1 cellular context compared by ENCODE assay signal in the genomic region with DNA sequence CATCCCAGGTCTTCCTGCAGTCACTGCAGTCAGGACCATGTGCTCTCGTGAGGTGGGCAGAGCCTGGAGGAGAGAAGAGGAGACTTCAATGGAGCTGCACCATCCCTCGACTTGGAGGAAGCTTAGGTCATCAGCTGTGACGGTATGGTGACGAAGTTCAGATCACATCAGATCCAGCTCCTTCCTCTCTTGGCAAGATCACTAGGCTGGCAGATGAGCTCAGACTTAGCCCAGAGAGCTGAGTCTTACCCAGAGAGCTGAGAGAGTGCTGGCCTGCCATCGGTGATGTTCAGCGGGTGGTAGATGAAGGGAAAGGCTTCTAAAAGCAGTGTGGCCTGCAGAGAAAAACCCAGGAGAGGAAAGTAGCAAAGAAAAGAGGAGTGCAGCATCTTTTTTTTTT.
TF ChIP-seq lines count a peak whose summit lies in the region.

No MANE protein-coding gene starts in this region.

TF ChIP-seq in HepG2, 621 proteins besides CTCF, POLR2A, EP300 and RAD21:
- TF ChIP-seq, protein P1, sequence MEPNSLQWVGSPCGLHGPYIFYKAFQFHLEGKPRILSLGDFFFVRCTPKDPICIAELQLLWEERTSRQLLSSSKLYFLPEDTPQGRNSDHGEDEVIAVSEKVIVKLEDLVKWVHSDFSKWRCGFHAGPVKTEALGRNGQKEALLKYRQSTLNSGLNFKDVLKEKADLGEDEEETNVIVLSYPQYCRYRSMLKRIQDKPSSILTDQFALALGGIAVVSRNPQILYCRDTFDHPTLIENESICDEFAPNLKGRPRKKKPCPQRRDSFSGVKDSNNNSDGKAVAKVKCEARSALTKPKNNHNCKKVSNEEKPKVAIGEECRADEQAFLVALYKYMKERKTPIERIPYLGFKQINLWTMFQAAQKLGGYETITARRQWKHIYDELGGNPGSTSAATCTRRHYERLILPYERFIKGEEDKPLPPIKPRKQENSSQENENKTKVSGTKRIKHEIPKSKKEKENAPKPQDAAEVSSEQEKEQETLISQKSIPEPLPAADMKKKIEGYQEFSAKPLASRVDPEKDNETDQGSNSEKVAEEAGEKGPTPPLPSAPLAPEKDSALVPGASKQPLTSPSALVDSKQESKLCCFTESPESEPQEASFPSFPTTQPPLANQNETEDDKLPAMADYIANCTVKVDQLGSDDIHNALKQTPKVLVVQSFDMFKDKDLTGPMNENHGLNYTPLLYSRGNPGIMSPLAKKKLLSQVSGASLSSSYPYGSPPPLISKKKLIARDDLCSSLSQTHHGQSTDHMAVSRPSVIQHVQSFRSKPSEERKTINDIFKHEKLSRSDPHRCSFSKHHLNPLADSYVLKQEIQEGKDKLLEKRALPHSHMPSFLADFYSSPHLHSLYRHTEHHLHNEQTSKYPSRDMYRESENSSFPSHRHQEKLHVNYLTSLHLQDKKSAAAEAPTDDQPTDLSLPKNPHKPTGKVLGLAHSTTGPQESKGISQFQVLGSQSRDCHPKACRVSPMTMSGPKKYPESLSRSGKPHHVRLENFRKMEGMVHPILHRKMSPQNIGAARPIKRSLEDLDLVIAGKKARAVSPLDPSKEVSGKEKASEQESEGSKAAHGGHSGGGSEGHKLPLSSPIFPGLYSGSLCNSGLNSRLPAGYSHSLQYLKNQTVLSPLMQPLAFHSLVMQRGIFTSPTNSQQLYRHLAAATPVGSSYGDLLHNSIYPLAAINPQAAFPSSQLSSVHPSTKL (CRISPR knock-in tag; IDR thresholded peaks at IDR 0.05): no peak
- no peak for TF ChIP-seq ZNF354B (CRISPR knock-in tag; IDR thresholded peaks at IDR 0.05)
- no peak for TF ChIP-seq FOXM1 (CRISPR knock-in tag; IDR thresholded peaks at IDR 0.05)
- TF ChIP-seq ZBTB21 (CRISPR knock-in tag; IDR thresholded peaks at IDR 0.05): no peak
- TF ChIP-seq NKX3-1 (CRISPR knock-in tag; IDR thresholded peaks at IDR 0.05): no peak
- TF ChIP-seq ZEB1 (IDR thresholded peaks at IDR 0.05; ENCODE audit: insufficient replicate concordance, low read depth): no peak
- no peak for TF ChIP-seq ZNF605 (CRISPR knock-in tag; IDR thresholded peaks at IDR 0.05)
- no peak for TF ChIP-seq REL (CRISPR knock-in tag; conservative IDR thresholded peaks at IDR 0.05)
- no peak for TF ChIP-seq ZNF558 (CRISPR knock-in tag; IDR thresholded peaks at IDR 0.05; ENCODE audit: borderline replicate concordance)
- TF ChIP-seq KMT2A (CRISPR knock-in tag; IDR thresholded peaks at IDR 0.05): no peak
- TF ChIP-seq KLF6 (CRISPR knock-in tag; IDR thresholded peaks at IDR 0.05): no peak
- TF ChIP-seq RBM39 (IDR thresholded peaks at IDR 0.05; ENCODE audit: low read depth, low read length, poor library complexity, severe bottlenecking): no peak
- TF ChIP-seq RNF2 (conservative IDR thresholded peaks at IDR 0.05; ENCODE audit: low read depth): no peak
- no peak for TF ChIP-seq ZNF362 (CRISPR knock-in tag; IDR thresholded peaks at IDR 0.05; ENCODE audit: borderline replicate concordance)
- TF ChIP-seq, protein P2, sequence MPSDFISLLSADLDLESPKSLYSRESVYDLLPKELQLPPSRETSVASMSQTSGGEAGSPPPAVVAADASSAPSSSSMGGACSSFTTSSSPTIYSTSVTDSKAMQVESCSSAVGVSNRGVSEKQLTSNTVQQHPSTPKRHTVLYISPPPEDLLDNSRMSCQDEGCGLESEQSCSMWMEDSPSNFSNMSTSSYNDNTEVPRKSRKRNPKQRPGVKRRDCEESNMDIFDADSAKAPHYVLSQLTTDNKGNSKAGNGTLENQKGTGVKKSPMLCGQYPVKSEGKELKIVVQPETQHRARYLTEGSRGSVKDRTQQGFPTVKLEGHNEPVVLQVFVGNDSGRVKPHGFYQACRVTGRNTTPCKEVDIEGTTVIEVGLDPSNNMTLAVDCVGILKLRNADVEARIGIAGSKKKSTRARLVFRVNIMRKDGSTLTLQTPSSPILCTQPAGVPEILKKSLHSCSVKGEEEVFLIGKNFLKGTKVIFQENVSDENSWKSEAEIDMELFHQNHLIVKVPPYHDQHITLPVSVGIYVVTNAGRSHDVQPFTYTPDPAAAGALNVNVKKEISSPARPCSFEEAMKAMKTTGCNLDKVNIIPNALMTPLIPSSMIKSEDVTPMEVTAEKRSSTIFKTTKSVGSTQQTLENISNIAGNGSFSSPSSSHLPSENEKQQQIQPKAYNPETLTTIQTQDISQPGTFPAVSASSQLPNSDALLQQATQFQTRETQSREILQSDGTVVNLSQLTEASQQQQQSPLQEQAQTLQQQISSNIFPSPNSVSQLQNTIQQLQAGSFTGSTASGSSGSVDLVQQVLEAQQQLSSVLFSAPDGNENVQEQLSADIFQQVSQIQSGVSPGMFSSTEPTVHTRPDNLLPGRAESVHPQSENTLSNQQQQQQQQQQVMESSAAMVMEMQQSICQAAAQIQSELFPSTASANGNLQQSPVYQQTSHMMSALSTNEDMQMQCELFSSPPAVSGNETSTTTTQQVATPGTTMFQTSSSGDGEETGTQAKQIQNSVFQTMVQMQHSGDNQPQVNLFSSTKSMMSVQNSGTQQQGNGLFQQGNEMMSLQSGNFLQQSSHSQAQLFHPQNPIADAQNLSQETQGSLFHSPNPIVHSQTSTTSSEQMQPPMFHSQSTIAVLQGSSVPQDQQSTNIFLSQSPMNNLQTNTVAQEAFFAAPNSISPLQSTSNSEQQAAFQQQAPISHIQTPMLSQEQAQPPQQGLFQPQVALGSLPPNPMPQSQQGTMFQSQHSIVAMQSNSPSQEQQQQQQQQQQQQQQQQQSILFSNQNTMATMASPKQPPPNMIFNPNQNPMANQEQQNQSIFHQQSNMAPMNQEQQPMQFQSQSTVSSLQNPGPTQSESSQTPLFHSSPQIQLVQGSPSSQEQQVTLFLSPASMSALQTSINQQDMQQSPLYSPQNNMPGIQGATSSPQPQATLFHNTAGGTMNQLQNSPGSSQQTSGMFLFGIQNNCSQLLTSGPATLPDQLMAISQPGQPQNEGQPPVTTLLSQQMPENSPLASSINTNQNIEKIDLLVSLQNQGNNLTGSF (CRISPR knock-in tag; IDR thresholded peaks at IDR 0.05): no peak
